ENCODE assay signal across 8 cellular contexts in genomic region chr12:25194722-25195055, GRCh38. TPM values are rescaled to one million over a fixed set of nuclear protein-coding genes. Genes with fewer than 3 reads are reported as not detected.
DNase-seq lines count a peak whose midpoint lies in the region; ATAC-seq and TF ChIP-seq lines count a peak whose summit lies in the region.

No MANE protein-coding gene starts in this region.

- no peaks in the 10 kb centered on the region for H3K36me3 ChIP-seq in BE2C
- H3K36me3 ChIP-seq in HUES48 (ENCODE audit: control insufficient read depth, insufficient read depth, low read length): no peaks in the 10 kb centered on the region
- H3K36me3 ChIP-seq in naive thymus-derived CD4-positive, alpha-beta T cell (ENCODE audit: control insufficient read depth in 2 of 3, insufficient read depth in 3 of 3, low read length in 3 of 3): peaks cover 0 to 4% (median 0%) of the 10 kb centered on the region in 3 experiments

- CTCF ChIA-PET in naive thymus-derived CD4-positive, alpha-beta T cell (lab: Charles Lee): interaction anchor here (0.6 to 1.4 kb wide), 5 partner anchors 8 to 56 kb away, joined by 3 to 7 read pairs (median 3); no protein-coding TSS in a partner anchor

- no peaks in the 10 kb centered on the region for H3K27me3 Mint-ChIP-seq in central memory CD8-positive, alpha-beta T cell
- peaks cover 0 to 3% (median 0%) of the 10 kb centered on the region in 5 donors for H3K27me3 Mint-ChIP-seq in naive thymus-derived CD4-positive, alpha-beta T cell

- peaks cover 24% of the 10 kb centered on the region for H3K4me1 Mint-ChIP-seq in central memory CD8-positive, alpha-beta T cell
- peaks cover 8 to 52% (median 41%) of the 10 kb centered on the region in 7 donors for H3K4me1 Mint-ChIP-seq in naive thymus-derived CD4-positive, alpha-beta T cell

- POLR2A ChIA-PET in naive thymus-derived CD4-positive, alpha-beta T cell (lab: Charles Lee): interaction anchor here (0.6 to 1.6 kb wide), 15 partner anchors 8 to 1749 kb away, joined by 3 to 9 read pairs (median 3); partner anchors contain the start of gene KRAS

- H3K9ac ChIP-seq in HUES48 (ENCODE audit: low read depth, low read length): peak overlapping the region; percentile 64

- peak overlapping the region; percentile 96 for H3K4me3 Mint-ChIP-seq in central memory CD8-positive, alpha-beta T cell
- peak overlapping the region; percentile 89 to 100 (median 99) for H3K4me3 Mint-ChIP-seq in naive thymus-derived CD4-positive, alpha-beta T cell

- peak overlapping the region; percentile 99 for H3K27ac Mint-ChIP-seq in central memory CD8-positive, alpha-beta T cell (ENCODE audit: low read depth)
- peak overlapping the region; percentile 97 to 100 (median 99) for H3K27ac Mint-ChIP-seq in naive thymus-derived CD4-positive, alpha-beta T cell

- no peak for ATAC-seq in central memory CD8-positive, alpha-beta T cell (replicated peaks; ENCODE audit: extremely low read depth, poor library complexity, severe bottlenecking)
- no peak for ATAC-seq in naive thymus-derived CD4-positive, alpha-beta T cell
- ATAC-seq in HG03175 (IDR thresholded peaks at IDR 0.05; ENCODE audit: unreplicated experiment): no peak

- H3K27ac ChIP-seq in HUES48 (ENCODE audit: low read depth, low read length): peak overlapping the region; percentile 53
- H3K27ac ChIP-seq in naive thymus-derived CD4-positive, alpha-beta T cell (ENCODE audit: low read depth, low read length): peak overlapping the region; percentile 92

- no peaks in the 10 kb centered on the region for H3K9me3 Mint-ChIP-seq in central memory CD8-positive, alpha-beta T cell
- no peaks in the 10 kb centered on the region for H3K9me3 Mint-ChIP-seq in naive thymus-derived CD4-positive, alpha-beta T cell

- H3K4me3 ChIP-seq in BE2C (ENCODE audit: low read depth, low read length) (peak overlapping the region; percentile 64), HUES48 (ENCODE audit: low read depth, low read length) (peak overlapping the region; percentile 97)
- peak overlapping the region; percentile 90 for H3K4me3 ChIP-seq in naive thymus-derived CD4-positive, alpha-beta T cell (ENCODE audit: low read length)

- DNase-seq in BE2C (no peak), CD1c-positive myeloid dendritic cell (ENCODE audit: extremely low spot score) (no peak), germinal center (ENCODE audit: low spot score) (no peak)
- DNase-seq in central memory CD8-positive, alpha-beta T cell (ENCODE audit: low spot score in 2 of 2): no peak
- no peak for DNase-seq in naive thymus-derived CD4-positive, alpha-beta T cell
- DNase-seq in stimulated activated CD4-positive, alpha-beta T cell treated with anti-CD3 and anti-CD28 coated beads, Interleukin-1b, Interleukin-23, amount 100 ng/mL, for 48 hours: no peak

- TF ChIP-seq CTCF in BE2C (IDR thresholded peaks at IDR 0.05; ENCODE audit: low read depth, low read length): no peak

- no peaks in the 10 kb centered on the region for H3K4me1 ChIP-seq in BE2C
- H3K4me1 ChIP-seq in HUES48 (ENCODE audit: control insufficient read depth, insufficient read depth, low read length): peaks cover 3% of the 10 kb centered on the region; the same call in 1 of the 2 replicates
- peaks cover 7 to 8% of the 10 kb centered on the region in 2 donors for H3K4me1 ChIP-seq in naive thymus-derived CD4-positive, alpha-beta T cell (ENCODE audit: control insufficient read depth in 2 of 2, insufficient read depth in 2 of 2, low read length in 2 of 2)

- intact Hi-C loops in naive thymus-derived CD4-positive, alpha-beta T cell (cut with micrococcal nuclease): loop anchor here (1.0 to 10.0 kb wide), 12 partner anchors 7 to 1828 kb away; partner anchors contain the start of genes KRAS (in 2 of the 2), FGFR1OP2 (in 1 of the 2), INTS13 (in 1 of the 2) and MED21 (in 1 of the 2)

- H3K9me3 ChIP-seq in BE2C: no peaks in the 10 kb centered on the region
- no peaks in the 10 kb centered on the region for H3K9me3 ChIP-seq in HUES48 (ENCODE audit: control insufficient read depth, insufficient read depth, low read length)
- H3K9me3 ChIP-seq in naive thymus-derived CD4-positive, alpha-beta T cell (ENCODE audit: control insufficient read depth in 2 of 3, low read length in 3 of 3): no peaks in the 10 kb centered on the region

- H3K27me3 ChIP-seq in BE2C (no peaks in the 10 kb centered on the region), HUES48 (ENCODE audit: control insufficient read depth, insufficient read depth, low read length) (no peaks in the 10 kb centered on the region)
- H3K27me3 ChIP-seq in naive thymus-derived CD4-positive, alpha-beta T cell (ENCODE audit: control insufficient read depth in 2 of 2, insufficient read depth in 2 of 2, low read length in 2 of 2): no peaks in the 10 kb centered on the region

- H3K36me3 Mint-ChIP-seq in central memory CD8-positive, alpha-beta T cell (ENCODE audit: insufficient read depth): peaks cover 15% of the 10 kb centered on the region
- H3K36me3 Mint-ChIP-seq in naive thymus-derived CD4-positive, alpha-beta T cell: peaks cover 0 to 5% (median 3%) of the 10 kb centered on the region in 5 donors

RNA-seq across cellular contexts. Expression of gene DNAI7, which starts 0.3 kb away (rescaled TPM):
- polyA plus RNA-seq in BE2C (2012; ENCODE audit: insufficient read depth, insufficient read length, low read depth): not detected
- total RNA-seq in naive thymus-derived CD4-positive, alpha-beta T cell: under 1 TPM in 4 of 5 experiments, not detected in 1; 0.34 to 0.72 (median 0.50) TPM
- polyA plus RNA-seq in naive thymus-derived CD4-positive, alpha-beta T cell: under 1 TPM in 1 of 2 donors, not detected in 1; 0.48 TPM

RNA-seq across cellular contexts. Expression of gene ETFRF1, which starts 0.3 kb away (rescaled TPM):
- polyA plus RNA-seq in BE2C (2012; ENCODE audit: insufficient read depth, insufficient read length, low read depth): 7.5 TPM
- 10 to 100 TPM; 12.9 to 39.5 (median 34.4) TPM for total RNA-seq in naive thymus-derived CD4-positive, alpha-beta T cell
- 10 to 100 TPM; 31.8 to 80.4 TPM for polyA plus RNA-seq in naive thymus-derived CD4-positive, alpha-beta T cell

RNA-seq across cellular contexts. Expression of gene KRAS, which starts 56.0 kb away (rescaled TPM):
- 12.7 TPM for polyA plus RNA-seq in BE2C (2012; ENCODE audit: insufficient read depth, insufficient read length, low read depth)
- 10 to 100 TPM; 33.1 to 39.9 (median 35.7) TPM for total RNA-seq in naive thymus-derived CD4-positive, alpha-beta T cell
- 10 to 100 TPM; 31.5 to 66.0 TPM for polyA plus RNA-seq in naive thymus-derived CD4-positive, alpha-beta T cell
